13 cellular contexts compared by ENCODE assay signal in genomic region chr4:73698217-73698616, GRCh38. TPM values are rescaled to one million over a fixed set of nuclear protein-coding genes. Genes with fewer than 3 reads are reported as not detected.
DNase-seq lines count a peak whose midpoint lies in the region; ATAC-seq and TF ChIP-seq lines count a peak whose summit lies in the region.
"Had no signal": no experiment of that assay in that cellular context is flagged by ENCODE, and none has a peak within 500 bp of the region (broad histone marks: within the 10 kb centered on the region; RNA-seq: fewer than 3 reads in every experiment).

No MANE protein-coding gene starts in this region.

- H3K4me1 Mint-ChIP-seq in activated T-helper 2 cell treated with anti-CD3 and anti-CD28 coated beads, Interferon-gamma antibody, Interleukin-2, Interleukin-4, amounts not matched to agents 10 μg/mL and 5 μg/mL and 100 μg/mL, durations not matched to agents 14 hours and 24 hours and 36 hours (ENCODE audit: low read depth) = no peaks in the 10 kb centered on the region
- H3K4me1 Mint-ChIP-seq: activated naive CD8-positive, alpha-beta T cell treated with anti-CD3 and anti-CD28 coated beads, Interleukin-2, amount 10 ng/mL, durations not matched to agents 7 days and 5 days had no signal

- no peak overlapping the region for H3K27ac Mint-ChIP-seq in activated T-helper 2 cell treated with anti-CD3 and anti-CD28 coated beads, Interferon-gamma antibody, Interleukin-2, Interleukin-4, amounts not matched to agents 10 μg/mL and 5 μg/mL and 100 μg/mL, durations not matched to agents 14 hours and 24 hours and 36 hours
- H3K27ac Mint-ChIP-seq: activated naive CD8-positive, alpha-beta T cell treated with anti-CD3 and anti-CD28 coated beads, Interleukin-2, amount 10 ng/mL, durations not matched to agents 7 days and 5 days had no signal

- ATAC-seq in body of pancreas (peak; percentile 48), GM19397 (IDR thresholded peaks at IDR 0.05; ENCODE audit: unreplicated experiment) (no peak), HG03025 (IDR thresholded peaks at IDR 0.05; ENCODE audit: low FRiP score, unreplicated experiment) (no peak)

- DNase-seq in AG08395 (ENCODE audit: low spot score) = peak; percentile 45
- peak; percentile 35 for DNase-seq in NB4 (ENCODE audit: low read depth)
- DNase-seq in body of pancreas = peak in 1 of 4 donors; percentile 14
- DNase-seq in kidney tubule cell (ENCODE audit: low spot score) = peak; percentile 95
- DNase-seq in NCI-H2227 (lab: John Stamatoyannopoulos, UW; ENCODE audit: unreplicated experiment) = no peak
- no peak for DNase-seq in activated T-helper 2 cell treated with anti-CD3 and anti-CD28 coated beads, Interferon-gamma antibody, Interleukin-2, Interleukin-4, amounts not matched to agents 10 μg/mL and 5 μg/mL and 100 μg/mL, durations not matched to agents 14 hours and 24 hours and 36 hours (ENCODE audit: low spot score)
- DNase-seq: activated CD4-positive, alpha-beta T cell treated with anti-CD3 and anti-CD28 coated beads, Interleukin-2, amount 50 U/mL, for 4 hours; activated naive CD8-positive, alpha-beta T cell treated with anti-CD3 and anti-CD28 coated beads, Interleukin-2, amount 10 ng/mL, durations not matched to agents 7 days and 5 days; erythroblast; NCI-H1930; sigmoid colon had no signal

- H3K9me3 Mint-ChIP-seq in activated T-helper 2 cell treated with anti-CD3 and anti-CD28 coated beads, Interferon-gamma antibody, Interleukin-2, Interleukin-4, amounts not matched to agents 10 μg/mL and 5 μg/mL and 100 μg/mL, durations not matched to agents 14 hours and 24 hours and 36 hours = no peaks in the 10 kb centered on the region
- H3K9me3 Mint-ChIP-seq: activated naive CD8-positive, alpha-beta T cell treated with anti-CD3 and anti-CD28 coated beads, Interleukin-2, amount 10 ng/mL, durations not matched to agents 7 days and 5 days had no signal

- no peaks in the 10 kb centered on the region for H3K27me3 Mint-ChIP-seq in activated T-helper 2 cell treated with anti-CD3 and anti-CD28 coated beads, Interferon-gamma antibody, Interleukin-2, Interleukin-4, amounts not matched to agents 10 μg/mL and 5 μg/mL and 100 μg/mL, durations not matched to agents 14 hours and 24 hours and 36 hours (ENCODE audit: low read depth)
- H3K27me3 Mint-ChIP-seq: activated naive CD8-positive, alpha-beta T cell treated with anti-CD3 and anti-CD28 coated beads, Interleukin-2, amount 10 ng/mL, durations not matched to agents 7 days and 5 days had no signal

- H3K9me3 ChIP-seq in body of pancreas = no peaks in the 10 kb centered on the region
- H3K9me3 ChIP-seq: sigmoid colon had no signal

- no peaks in the 10 kb centered on the region for H3K4me1 ChIP-seq in body of pancreas

- no peak for TF ChIP-seq POLR2A in NB4 (IDR thresholded peaks at IDR 0.05; ENCODE audit: extremely low read depth, insufficient read length)
- TF ChIP-seq POLR2A in body of pancreas (IDR thresholded peaks at IDR 0.05) = no peak

- H3K4me3 ChIP-seq in NB4 (ENCODE audit: low read depth, low read length) (no peak overlapping the region), body of pancreas (no peak overlapping the region)
- H3K4me3 ChIP-seq: sigmoid colon had no signal

- no peaks in the 10 kb centered on the region for H3K36me3 Mint-ChIP-seq in activated T-helper 2 cell treated with anti-CD3 and anti-CD28 coated beads, Interferon-gamma antibody, Interleukin-2, Interleukin-4, amounts not matched to agents 10 μg/mL and 5 μg/mL and 100 μg/mL, durations not matched to agents 14 hours and 24 hours and 36 hours (ENCODE audit: low read depth)
- H3K36me3 Mint-ChIP-seq: activated naive CD8-positive, alpha-beta T cell treated with anti-CD3 and anti-CD28 coated beads, Interleukin-2, amount 10 ng/mL, durations not matched to agents 7 days and 5 days had no signal

- 37 to 67% methylated on average over 2 of the region's 2 CpGs for WGBS in body of pancreas, 2 donors

- H3K36me3 ChIP-seq in body of pancreas (replicated peaks in 1 of 2; ENCODE audit: insufficient read depth in 1 of 2, low read depth in 2 of 2) = no peaks in the 10 kb centered on the region
- H3K36me3 ChIP-seq: sigmoid colon had no signal

- H3K27ac ChIP-seq in body of pancreas = no peak overlapping the region

- H3K27me3 ChIP-seq in body of pancreas = no peaks in the 10 kb centered on the region
- H3K27me3 ChIP-seq: sigmoid colon had no signal

- TF ChIP-seq CTCF in NB4 (IDR thresholded peaks at IDR 0.05; ENCODE audit: low read depth, low read length) (no peak), body of pancreas (IDR thresholded peaks at IDR 0.05) (no peak)

- no peak overlapping the region for H3K4me3 Mint-ChIP-seq in activated T-helper 2 cell treated with anti-CD3 and anti-CD28 coated beads, Interferon-gamma antibody, Interleukin-2, Interleukin-4, amounts not matched to agents 10 μg/mL and 5 μg/mL and 100 μg/mL, durations not matched to agents 14 hours and 24 hours and 36 hours (ENCODE audit: low read depth)
- H3K4me3 Mint-ChIP-seq: activated naive CD8-positive, alpha-beta T cell treated with anti-CD3 and anti-CD28 coated beads, Interleukin-2, amount 10 ng/mL, durations not matched to agents 7 days and 5 days had no signal

- intact Hi-C loops in body of pancreas (cut with DNase I) = no loop called here
- intact Hi-C loops in activated T-helper 2 cell treated with anti-CD3 and anti-CD28 coated beads, Interferon-gamma antibody, Interleukin-2, Interleukin-4, amounts not matched to agents 10 μg/mL and 5 μg/mL and 100 μg/mL, durations not matched to agents 14 hours and 24 hours and 36 hours (cut with micrococcal nuclease) = no loop called here

RNA-seq across cellular contexts. Expression of gene CXCL8, which starts 42.2 kb away (rescaled TPM):
- total RNA-seq in body of pancreas = 10 to 100 TPM in 1 of 2 donors, 1 to 10 TPM in 1; 3.9 to 12.9 TPM
- total RNA-seq in activated T-helper 2 cell treated with anti-CD3 and anti-CD28 coated beads, Interferon-gamma antibody, Interleukin-2, Interleukin-4, amounts not matched to agents 10 μg/mL and 5 μg/mL and 100 μg/mL, durations not matched to agents 14 hours and 24 hours and 36 hours = 19.6 and 21.6 TPM in 2 replicates

Comparison
In these comparisons a context has a peak if more than half of its experiments do, and no peak if none do; other contexts are left out.
1. DNase-seq: peak in AG08395 (single experiment), NB4 (single experiment) and kidney tubule cell (single experiment); none in NCI-H2227 (single experiment) and activated T-helper 2 cell treated with anti-CD3 and anti-CD28 coated beads, Interferon-gamma antibody, Interleukin-2, Interleukin-4, amounts not matched to agents 10 μg/mL and 5 μg/mL and 100 μg/mL, durations not matched to agents 14 hours and 24 hours and 36 hours (single experiment).